Comparison of ENCODE assay signal across 17 cellular contexts in the genomic region with DNA sequence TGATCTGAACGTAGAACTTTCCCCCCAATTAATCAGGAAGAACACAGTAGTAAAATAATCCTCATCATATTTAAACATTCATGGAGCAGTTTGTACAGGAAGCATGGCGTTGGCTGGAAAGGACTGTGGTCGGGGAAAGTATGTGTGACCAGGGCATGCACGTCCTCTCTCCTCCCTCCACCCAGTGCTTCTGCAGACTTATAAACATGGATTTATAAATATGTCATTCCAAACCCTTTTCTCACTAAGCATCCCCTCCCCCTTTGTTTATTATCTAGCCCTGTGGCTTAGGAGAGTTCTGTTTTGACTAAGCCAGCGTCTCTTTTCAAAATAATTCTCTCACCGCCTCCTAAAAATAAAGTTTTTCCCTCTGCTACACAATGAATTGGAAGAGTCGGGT.
DNase-seq lines count a peak whose midpoint lies in the region; ATAC-seq and TF ChIP-seq lines count a peak whose summit lies in the region.
"Had no signal": no experiment of that assay in that cellular context is flagged by ENCODE, and none has a peak within 500 bp of the region (broad histone marks: within the 10 kb centered on the region; RNA-seq: fewer than 3 reads in every experiment).

No MANE protein-coding gene starts in this region.

- H3K4me1 ChIP-seq in GM23338 (ENCODE audit: insufficient read depth) (no peaks in the 10 kb centered on the region), upper lobe of left lung (no peaks in the 10 kb centered on the region)
- H3K4me1 ChIP-seq: breast epithelium, pancreas had no signal

- H3K36me3 ChIP-seq in GM23338 (ENCODE audit: insufficient read depth) (no peaks in the 10 kb centered on the region), upper lobe of left lung (no peaks in the 10 kb centered on the region)
- H3K36me3 ChIP-seq: breast epithelium, pancreas, WERI-Rb-1 had no signal

- H3K27ac Mint-ChIP-seq in GM23338: 0 out of 2 replicates have a peak overlapping the region, but pooled peaks have one; percentile 8
- H3K27ac Mint-ChIP-seq: CD4-positive, alpha-beta T cell had no signal

- no peak overlapping the region for H3K27ac ChIP-seq in GM23338 (ENCODE audit: low read depth)
- peak overlapping the region in 3 of 4 donors; percentile 32 to 56 (median 55) for H3K27ac ChIP-seq in upper lobe of left lung
- H3K27ac ChIP-seq: breast epithelium, pancreas, WERI-Rb-1 had no signal

- peaks cover 3% of the 10 kb centered on the region; the same call in 2 of the 3 replicates for H3K4me1 Mint-ChIP-seq in GM23338

- H3K9me3 Mint-ChIP-seq in GM23338: no peaks in the 10 kb centered on the region
- H3K9me3 Mint-ChIP-seq: CD4-positive, alpha-beta T cell had no signal

- WGBS in upper lobe of left lung, 2 donors: 38 to 64% methylated on average over 7 of the region's 7 CpGs

- DNase-seq in GM23338 (ENCODE audit: low spot score) (no peak), astrocyte of the hippocampus (ENCODE audit: low read depth, low spot score) (peak; percentile 80), kidney tubule cell (ENCODE audit: low spot score) (peak; percentile 10), upper lobe of left lung (no peak), HK-2 (ENCODE audit: unreplicated experiment) (no peak), pons (ENCODE audit: low spot score) (no peak)
- DNase-seq: activated gamma-delta T cell; CD4-positive, alpha-beta T cell; kidney; NCI-H2107; NCI-H774; pancreas; stimulated activated naive CD8-positive, alpha-beta T cell treated with anti-CD3 and anti-CD28 coated beads, Interleukin-15, Interleukin-2, amounts not matched to agents 100 U/mL and 50 U/mL, for 24 hours; WERI-Rb-1 had no signal

- H2AFZ ChIP-seq in GM23338: no peak overlapping the region

- H3K27me3 ChIP-seq in GM23338 (ENCODE audit: insufficient read depth): no peaks in the 10 kb centered on the region
- H3K27me3 ChIP-seq in upper lobe of left lung: no peaks in the 10 kb centered on the region
- H3K27me3 ChIP-seq: breast epithelium, pancreas had no signal

- no peak for TF ChIP-seq EP300 in upper lobe of left lung (IDR thresholded peaks at IDR 0.05)

- no peak overlapping the region for H3K4me3 ChIP-seq in GM23338
- H3K4me3 ChIP-seq in upper lobe of left lung: no peak overlapping the region
- H3K4me3 ChIP-seq: breast epithelium, pancreas had no signal

- TF ChIP-seq CTCF in GM23338 (conservative IDR thresholded peaks at IDR 0.05; ENCODE audit: low read depth in 2 of 2) (no peak), upper lobe of left lung (IDR thresholded peaks at IDR 0.05) (no peak)

- ATAC-seq in GM23338 (no peak), upper lobe of left lung (ENCODE audit: low FRiP score in 2 of 2) (peak; percentile 28 to 39), GM21737 (IDR thresholded peaks at IDR 0.05; ENCODE audit: unreplicated experiment) (no peak), HG03469 (IDR thresholded peaks at IDR 0.05; ENCODE audit: unreplicated experiment) (no peak)
- ATAC-seq: stimulated activated naive CD8-positive, alpha-beta T cell treated with anti-CD3 and anti-CD28 coated beads, Interleukin-15, Interleukin-2, amounts not matched to agents 100 U/mL and 50 U/mL, for 24 hours had no signal

- no peaks in the 10 kb centered on the region for H3K79me2 ChIP-seq in GM23338 (replicated peaks; ENCODE audit: insufficient read depth)

- TF ChIP-seq POLR2A in upper lobe of left lung (IDR thresholded peaks at IDR 0.05): no peak

- no peak overlapping the region for H3K4me3 Mint-ChIP-seq in GM23338
- H3K4me3 Mint-ChIP-seq: CD4-positive, alpha-beta T cell had no signal

- H3K9me2 ChIP-seq in GM23338 (ENCODE audit: insufficient read depth): peaks cover 14% of the 10 kb centered on the region

- H4K20me1 ChIP-seq in GM23338 (replicated peaks; ENCODE audit: insufficient read depth): no peaks in the 10 kb centered on the region

- no peak overlapping the region for H3K4me2 ChIP-seq in GM23338

- H3K36me3 Mint-ChIP-seq in GM23338 (ENCODE audit: low read depth): no peaks in the 10 kb centered on the region

- H3K27me3 Mint-ChIP-seq in GM23338 (ENCODE audit: insufficient read depth, low read depth, poor library complexity): no peaks in the 10 kb centered on the region

- no peaks in the 10 kb centered on the region for H3F3A ChIP-seq in GM23338 (replicated peaks; ENCODE audit: low read depth)

- H3K9me3 ChIP-seq in upper lobe of left lung: no peaks in the 10 kb centered on the region
- H3K9me3 ChIP-seq: breast epithelium, pancreas had no signal

TF ChIP-seq in GM23338, 12 proteins besides CTCF, POLR2A, EP300 and RAD21 (continues in another document):
- TF ChIP-seq, protein P1, sequence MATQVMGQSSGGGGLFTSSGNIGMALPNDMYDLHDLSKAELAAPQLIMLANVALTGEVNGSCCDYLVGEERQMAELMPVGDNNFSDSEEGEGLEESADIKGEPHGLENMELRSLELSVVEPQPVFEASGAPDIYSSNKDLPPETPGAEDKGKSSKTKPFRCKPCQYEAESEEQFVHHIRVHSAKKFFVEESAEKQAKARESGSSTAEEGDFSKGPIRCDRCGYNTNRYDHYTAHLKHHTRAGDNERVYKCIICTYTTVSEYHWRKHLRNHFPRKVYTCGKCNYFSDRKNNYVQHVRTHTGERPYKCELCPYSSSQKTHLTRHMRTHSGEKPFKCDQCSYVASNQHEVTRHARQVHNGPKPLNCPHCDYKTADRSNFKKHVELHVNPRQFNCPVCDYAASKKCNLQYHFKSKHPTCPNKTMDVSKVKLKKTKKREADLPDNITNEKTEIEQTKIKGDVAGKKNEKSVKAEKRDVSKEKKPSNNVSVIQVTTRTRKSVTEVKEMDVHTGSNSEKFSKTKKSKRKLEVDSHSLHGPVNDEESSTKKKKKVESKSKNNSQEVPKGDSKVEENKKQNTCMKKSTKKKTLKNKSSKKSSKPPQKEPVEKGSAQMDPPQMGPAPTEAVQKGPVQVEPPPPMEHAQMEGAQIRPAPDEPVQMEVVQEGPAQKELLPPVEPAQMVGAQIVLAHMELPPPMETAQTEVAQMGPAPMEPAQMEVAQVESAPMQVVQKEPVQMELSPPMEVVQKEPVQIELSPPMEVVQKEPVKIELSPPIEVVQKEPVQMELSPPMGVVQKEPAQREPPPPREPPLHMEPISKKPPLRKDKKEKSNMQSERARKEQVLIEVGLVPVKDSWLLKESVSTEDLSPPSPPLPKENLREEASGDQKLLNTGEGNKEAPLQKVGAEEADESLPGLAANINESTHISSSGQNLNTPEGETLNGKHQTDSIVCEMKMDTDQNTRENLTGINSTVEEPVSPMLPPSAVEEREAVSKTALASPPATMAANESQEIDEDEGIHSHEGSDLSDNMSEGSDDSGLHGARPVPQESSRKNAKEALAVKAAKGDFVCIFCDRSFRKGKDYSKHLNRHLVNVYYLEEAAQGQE (IDR thresholded peaks at IDR 0.05; ENCODE audit: unreplicated experiment): no peak
- no peak for TF ChIP-seq EZH2phosphoT487 (IDR thresholded peaks at IDR 0.05; ENCODE audit: unreplicated experiment)
- no peak for TF ChIP-seq JUNB (IDR thresholded peaks at IDR 0.05; ENCODE audit: unreplicated experiment)
- TF ChIP-seq, protein P2, sequence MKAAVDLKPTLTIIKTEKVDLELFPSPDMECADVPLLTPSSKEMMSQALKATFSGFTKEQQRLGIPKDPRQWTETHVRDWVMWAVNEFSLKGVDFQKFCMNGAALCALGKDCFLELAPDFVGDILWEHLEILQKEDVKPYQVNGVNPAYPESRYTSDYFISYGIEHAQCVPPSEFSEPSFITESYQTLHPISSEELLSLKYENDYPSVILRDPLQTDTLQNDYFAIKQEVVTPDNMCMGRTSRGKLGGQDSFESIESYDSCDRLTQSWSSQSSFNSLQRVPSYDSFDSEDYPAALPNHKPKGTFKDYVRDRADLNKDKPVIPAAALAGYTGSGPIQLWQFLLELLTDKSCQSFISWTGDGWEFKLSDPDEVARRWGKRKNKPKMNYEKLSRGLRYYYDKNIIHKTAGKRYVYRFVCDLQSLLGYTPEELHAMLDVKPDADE (IDR thresholded peaks at IDR 0.05): no peak
- TF ChIP-seq NANOG (IDR thresholded peaks at IDR 0.05; ENCODE audit: borderline replicate concordance): no peak
- TF ChIP-seq STAT1 (IDR thresholded peaks at IDR 0.05; ENCODE audit: unreplicated experiment): no peak

Comparison
In these comparisons a context has a peak if more than half of its experiments do, and no peak if none do; other contexts are left out.
1. ATAC-seq: peak in upper lobe of left lung (2 of 2); none in GM23338 (single experiment), GM21737 (single experiment) and HG03469 (single experiment).
2. DNase-seq: peak in astrocyte of the hippocampus (single experiment) and kidney tubule cell (single experiment); none in GM23338 (single experiment), upper lobe of left lung (0 of 2), HK-2 (single experiment) and pons (single experiment).